ENCODE assay signal across 11 cellular contexts in genomic region chr9:83649515-83649914, GRCh38. TPM values are rescaled to one million over a fixed set of nuclear protein-coding genes. Genes with fewer than 3 reads are reported as not detected.
DNase-seq lines count a peak whose midpoint lies in the region; ATAC-seq, FAIRE-seq and TF ChIP-seq lines count a peak whose summit lies in the region.
"Had no signal": no experiment of that assay in that cellular context is flagged by ENCODE, and none has a peak within 500 bp of the region (broad histone marks: within the 10 kb centered on the region; RNA-seq: fewer than 3 reads in every experiment).

No MANE protein-coding gene starts in this region.

- H3K36me3 ChIP-seq in SK-N-SH (replicated peaks in 1 of 2; ENCODE audit: control insufficient read depth in 1 of 2, insufficient read depth in 2 of 2, low read length in 1 of 2) = peaks cover 35 to 37% of the 10 kb centered on the region in 2 experiments
- peaks cover 0 to 58% (median 15%) of the 10 kb centered on the region in 9 donors for H3K36me3 ChIP-seq in heart right ventricle
- H3K36me3 ChIP-seq in esophagus squamous epithelium = peaks cover 4 to 62% (median 8%) of the 10 kb centered on the region in 3 donors
- H3K36me3 ChIP-seq: adrenal gland had no signal

- ATAC-seq in A549 (peak; percentile 45 to 49; a peak in 3 of 6 replicates), heart right ventricle (peak in 7 of 8 donors; percentile 26 to 88 (median 70))
- no peak for ATAC-seq in activated T-helper 17 cell treated with anti-CD3 and anti-CD28 coated beads, Interleukin-2, amount 50 U/mL, for 72 hours (replicated peaks)

- H3K4me1 ChIP-seq in A549 (no peaks in the 10 kb centered on the region), SK-N-SH (ENCODE audit: control insufficient read depth in 1 of 2, insufficient read depth in 2 of 2, low read depth in 1 of 2, low read length in 1 of 2) (peaks cover 0 to 13% of the 10 kb centered on the region in 2 experiments; a peak in 3 of 4 replicates), heart right ventricle (peaks cover 0 to 11% (median 0%) of the 10 kb centered on the region in 9 donors), esophagus squamous epithelium (no peaks in the 10 kb centered on the region)
- H3K4me1 ChIP-seq: adrenal gland had no signal

- TF ChIP-seq CTCF in A549 (IDR thresholded peaks at IDR 0.05) = no peak
- TF ChIP-seq CTCF in GM13977 (IDR thresholded peaks at IDR 0.05; ENCODE audit: extremely low read depth, insufficient read depth, missing control alignments) = peak; percentile 15
- TF ChIP-seq CTCF in SK-N-SH (IDR thresholded peaks at IDR 0.05) = no peak
- no peak for TF ChIP-seq CTCF in heart right ventricle (IDR thresholded peaks at IDR 0.05)
- TF ChIP-seq CTCF in esophagus squamous epithelium (IDR thresholded peaks at IDR 0.05) = no peak

- FAIRE-seq in A549 (lab: Jason Lieb, UNC) = no peak

- H3K4me1 Mint-ChIP-seq in activated T-helper 17 cell treated with anti-CD3 and anti-CD28 coated beads, Interleukin-2, amount 50 U/mL, for 72 hours = peaks cover 10% of the 10 kb centered on the region
- H3K4me1 Mint-ChIP-seq: neural crest cell had no signal

- no peak overlapping the region for H3K4me3 Mint-ChIP-seq in activated T-helper 17 cell treated with anti-CD3 and anti-CD28 coated beads, Interleukin-2, amount 50 U/mL, for 72 hours
- H3K4me3 Mint-ChIP-seq: activated T-cell treated with anti-CD3 and anti-CD28 coated beads, Interleukin-2, amount 50 U/mL, for 4 hours; neural crest cell had no signal

- H3K27ac ChIP-seq in A549 (no peak overlapping the region), SK-N-SH (ENCODE audit: low read depth in 2 of 2, low read length in 1 of 2) (peak overlapping the region in 1 of 2 experiments; percentile 85; a peak in 2 of 4 replicates), heart right ventricle (peak overlapping the region in 1 of 10 donors; percentile 37), esophagus squamous epithelium (no peak overlapping the region)
- H3K27ac ChIP-seq: adrenal gland had no signal

- H3K27me3 Mint-ChIP-seq in activated T-helper 17 cell treated with anti-CD3 and anti-CD28 coated beads, Interleukin-2, amount 50 U/mL, for 72 hours = no peaks in the 10 kb centered on the region

- H3K27me3 ChIP-seq in SK-N-SH (ENCODE audit: insufficient read depth) (no peaks in the 10 kb centered on the region), heart right ventricle (no peaks in the 10 kb centered on the region), esophagus squamous epithelium (no peaks in the 10 kb centered on the region)
- H3K27me3 ChIP-seq: adrenal gland had no signal

- no peaks in the 10 kb centered on the region for H3K79me2 ChIP-seq in SK-N-SH (ENCODE audit: insufficient read depth)

- H2AFZ ChIP-seq in SK-N-SH (ENCODE audit: low read depth) = no peak overlapping the region

- H3K27ac Mint-ChIP-seq in activated T-helper 17 cell treated with anti-CD3 and anti-CD28 coated beads, Interleukin-2, amount 50 U/mL, for 72 hours = no peak overlapping the region

- H3K4me3 ChIP-seq in A549 (no peak overlapping the region), SK-N-SH (ENCODE audit: low read depth in 2 of 2, low read length in 1 of 2) (no peak overlapping the region), heart right ventricle (no peak overlapping the region), esophagus squamous epithelium (no peak overlapping the region)
- H3K4me3 ChIP-seq: adrenal gland had no signal

- in situ Hi-C loops in GM13977 (cut with MboI; ENCODE audit: low pct_unique_long_range_greater_than_20kb, low sequenced_read_pairs, unreplicated experiment) = no loop called here

- H3K4me2 ChIP-seq in A549 (no peak overlapping the region), SK-N-SH (no peak overlapping the region)

- CTCF ChIA-PET in A549 (lab: Yijun Ruan, JAX) (interaction anchor here (0.7 to 3.5 kb wide), 16 partner anchors 9 to 451 kb away, joined by 3 to 28 read pairs (median 4); no protein-coding TSS in a partner anchor), SK-N-SH (lab: Yijun Ruan, JAX) (interaction anchor here (0.6 to 2.5 kb wide), 26 partner anchors 9 to 450 kb away, joined by 3 to 20 read pairs (median 4); partner anchors contain the start of genes FRMD3 and IDNK)

- no peaks in the 10 kb centered on the region for H3K9me3 Mint-ChIP-seq in activated T-helper 17 cell treated with anti-CD3 and anti-CD28 coated beads, Interleukin-2, amount 50 U/mL, for 72 hours

- H3F3A ChIP-seq in SK-N-SH (replicated peaks; ENCODE audit: insufficient read depth) = no peaks in the 10 kb centered on the region

- no peaks in the 10 kb centered on the region for H4K20me1 ChIP-seq in SK-N-SH (ENCODE audit: insufficient read depth)

- TF ChIP-seq POLR2A in A549 (IDR thresholded peaks at IDR 0.05; ENCODE audit: low read length) (no peak), esophagus squamous epithelium (IDR thresholded peaks at IDR 0.05) (no peak)

- DNase-seq in A549 (ENCODE audit: low read depth in 1 of 2, low spot score in 1 of 2) (no peak), GM13977 (ENCODE audit: low spot score) (no peak), SK-N-SH (peak; percentile 71), heart right ventricle (no peak), esophagus squamous epithelium (lab: John Stamatoyannopoulos, UW) (no peak), Kasumi-1 (lab: John Stamatoyannopoulos, UW) (no peak), NCI-H2171 (lab: John Stamatoyannopoulos, UW) (no peak)

- peaks cover 8% of the 10 kb centered on the region for H3K36me3 Mint-ChIP-seq in activated T-helper 17 cell treated with anti-CD3 and anti-CD28 coated beads, Interleukin-2, amount 50 U/mL, for 72 hours (ENCODE audit: low read depth)

- no peak overlapping the region for H3K9ac ChIP-seq in SK-N-SH

- H3K9me3 ChIP-seq in A549 = 0 out of 3 replicates have a peak, but pooled peaks cover 2% of the 10 kb centered on the region
- no peaks in the 10 kb centered on the region for H3K9me3 ChIP-seq in SK-N-SH
- peaks cover 0 to 13% (median 0%) of the 10 kb centered on the region in 11 donors for H3K9me3 ChIP-seq in heart right ventricle
- H3K9me3 ChIP-seq in esophagus squamous epithelium = no peaks in the 10 kb centered on the region
- H3K9me3 ChIP-seq: adrenal gland had no signal

- intact Hi-C loops in heart right ventricle (cut with DNase I) = loop anchor here in 3 of 10 donors (2.0 to 10.0 kb wide), 3 partner anchors 29 to 447 kb away; no protein-coding TSS in a partner anchor
- intact Hi-C loops in esophagus squamous epithelium (cut with DNase I) = no loop called here

- POLR2A ChIA-PET in A549 (lab: Yijun Ruan, JAX) (interaction anchor here (2.1 kb wide), 1 partner anchor 58 kb away, joined by 6 read pairs; the partner anchor contains the start of gene UBQLN1), SK-N-SH (lab: Yijun Ruan, JAX) (interaction anchor here (0.6 to 2.1 kb wide), 3 partner anchors 18 to 58 kb away, joined by 3 to 11 read pairs (median 5); partner anchors contain the start of genes IDNK and UBQLN1)

- TF ChIP-seq RAD21 in A549 (conservative IDR thresholded peaks at IDR 0.05 in 1 of 2, IDR thresholded peaks at IDR 0.05 in 1 of 2) = no peak
- TF ChIP-seq RAD21 in SK-N-SH (IDR thresholded peaks at IDR 0.05; ENCODE audit: low read length) = no peak

- no peaks in the 10 kb centered on the region for H3K9me2 ChIP-seq in SK-N-SH

- WGBS in A549 (ENCODE audit: missing lambda C conversion rate) = 76% methylated on average over 4 of the region's 4 CpGs
- WGBS in SK-N-SH (ENCODE audit: low lambda C conversion rate) = 59% methylated on average over 4 of the region's 4 CpGs
- 43 to 50% methylated on average over 4 of the region's 4 CpGs for WGBS in heart right ventricle, 2 donors
- WGBS in esophagus squamous epithelium, 2 donors = 77 to 92% methylated on average over 2 to 3 of the region's 4 CpGs

- TF ChIP-seq EP300 in A549 (IDR thresholded peaks at IDR 0.05) = no peak
- TF ChIP-seq EP300 in SK-N-SH (IDR thresholded peaks at IDR 0.05; ENCODE audit: borderline replicate concordance in 1 of 2, low read depth in 1 of 2, low read length in 1 of 2) = peak in 1 of 2 experiments; percentile 28; a peak in 1 of 4 replicates

TF ChIP-seq in A549, 52 proteins besides CTCF, POLR2A, EP300 and RAD21 (continues in another document):
- TF ChIP-seq GATA3 (IDR thresholded peaks at IDR 0.05; ENCODE audit: borderline replicate concordance) (no peak), EHMT2 (IDR thresholded peaks at IDR 0.05; ENCODE audit: low read depth) (no peak), PHF8 (IDR thresholded peaks at IDR 0.05; ENCODE audit: borderline replicate concordance, low read depth) (no peak)

TF ChIP-seq in SK-N-SH, 30 proteins besides CTCF, POLR2A, EP300 and RAD21 (continues in another document):
- peak; percentile 73 for TF ChIP-seq FOXJ3 (CRISPR knock-in tag; IDR thresholded peaks at IDR 0.05)
- 0 out of 2 replicates have a peak, but pooled peaks have one; percentile 42 for TF ChIP-seq RCOR1 (IDR thresholded peaks at IDR 0.05; ENCODE audit: low read length)
- TF ChIP-seq CHD2 (IDR thresholded peaks at IDR 0.05; ENCODE audit: low read length, partially characterized antibody) = peak; percentile 55

RNA-seq across cellular contexts. Expression of gene IDNK, which starts 26.6 kb away (rescaled TPM):
- polyA plus RNA-seq in A549 (2011; rRNA removed) = 13.4 and 16.2 TPM in 2 replicates
- 3.5 TPM in 2 replicates for polyA plus RNA-seq in A549 (2012; cell fraction: cytosol; rRNA removed)
- 1.3 and 2.9 TPM in 2 replicates for polyA plus RNA-seq in A549 (2012; cell fraction: nucleus; rRNA removed)
- 9.4 to 12.5 TPM (median 10.9 TPM) in 3 replicates for polyA plus RNA-seq in A549 (2017; fragmentation: RNase III; extraction: RNeasy Plus Mini Kit Qiagen cat#74134 plus additional on column Dnase treatment)
- 1.9 and 3.4 TPM in 2 replicates for polyA minus RNA-seq in A549 (2011; rRNA and poly(A)+ RNA removed)
- 4.2 and 4.9 TPM in 2 replicates for polyA plus RNA-seq in SK-N-SH (2012; rRNA removed)
- 6.0 and 6.4 TPM in 2 replicates for polyA plus RNA-seq in SK-N-SH (2012; cell fraction: cytosol; rRNA removed)
- polyA plus RNA-seq in SK-N-SH (2012; cell fraction: nucleus; rRNA removed) = 4.3 and 5.0 TPM in 2 replicates
- 1 to 10 TPM; 2.2 to 7.5 (median 4.2) TPM for total RNA-seq in heart right ventricle
- 1 to 10 TPM; 2.2 to 4.2 TPM for polyA plus RNA-seq in heart right ventricle
- total RNA-seq in activated T-helper 17 cell treated with anti-CD3 and anti-CD28 coated beads, Interleukin-2, amount 50 U/mL, for 72 hours = 1 to 10 TPM; 2.9 to 3.5 TPM
- total RNA-seq in esophagus squamous epithelium = 1 to 10 TPM; 2.6 to 6.3 (median 3.9) TPM

RNA-seq across cellular contexts. Expression of gene UBQLN1, which starts 58.2 kb away (rescaled TPM):
- 187 and 220 TPM in 2 replicates for polyA plus RNA-seq in A549 (2011; rRNA removed)
- 63.5 and 84.5 TPM in 2 replicates for polyA plus RNA-seq in A549 (2012; cell fraction: cytosol; rRNA removed)
- polyA plus RNA-seq in A549 (2012; cell fraction: nucleus; rRNA removed) = 49.5 and 53.1 TPM in 2 replicates
- 87.5 to 93.5 TPM (median 90.0 TPM) in 3 replicates for polyA plus RNA-seq in A549 (2017; fragmentation: RNase III; extraction: RNeasy Plus Mini Kit Qiagen cat#74134 plus additional on column Dnase treatment)
- 268 and 397 TPM in 2 replicates for polyA minus RNA-seq in A549 (2011; rRNA and poly(A)+ RNA removed)
- 60.3 and 83.3 TPM in 2 replicates for polyA plus RNA-seq in SK-N-SH (2012; rRNA removed)
- 73.5 and 80.4 TPM in 2 replicates for polyA plus RNA-seq in SK-N-SH (2012; cell fraction: cytosol; rRNA removed)
- 32.4 and 64.5 TPM in 2 replicates for polyA plus RNA-seq in SK-N-SH (2012; cell fraction: nucleus; rRNA removed)
- 100 to 1,000 TPM in 5 of 10 donors, 10 to 100 TPM in 5; 86.1 to 123 (median 99.2) TPM for total RNA-seq in heart right ventricle
- polyA plus RNA-seq in heart right ventricle = 10 to 100 TPM; 20.2 to 43.7 TPM
- total RNA-seq in activated T-helper 17 cell treated with anti-CD3 and anti-CD28 coated beads, Interleukin-2, amount 50 U/mL, for 72 hours = 10 to 100 TPM; 69.5 to 94.4 TPM
- total RNA-seq in esophagus squamous epithelium = 100 to 1,000 TPM in 1 of 4 donors, 10 to 100 TPM in 3; 65.4 to 120 (median 78.5) TPM

Comparison
In these comparisons a context has a peak if more than half of its experiments do, and no peak if none do; other contexts are left out.
1. Of the 12 proteins assayed by ChIP-seq in both A549 and SK-N-SH: peak only in A549: none; only in SK-N-SH: CHD2 and RCOR1; in both: none; in neither: 9; mixed calls (peak in some experiments, not most) for 1.